1 cellular context compared by ENCODE assay signal in genomic region chr21:25801217-25802015, GRCh38.
TF ChIP-seq lines count a peak whose summit lies in the region.

No MANE protein-coding gene starts in this region.

TF ChIP-seq in HepG2, 621 proteins besides CTCF, POLR2A, EP300 and RAD21 (continued from another document and continues in another):
- no peak for TF ChIP-seq ETS1 (CRISPR knock-in tag; IDR thresholded peaks at IDR 0.05)
- TF ChIP-seq ZSCAN30 (CRISPR knock-in tag; IDR thresholded peaks at IDR 0.05): no peak
- no peak for TF ChIP-seq DBP (CRISPR knock-in tag; IDR thresholded peaks at IDR 0.05; ENCODE audit: not compliant biosample characterization)
- no peak for TF ChIP-seq NONO (IDR thresholded peaks at IDR 0.05)
- TF ChIP-seq NONO (CRISPR knock-in tag; conservative IDR thresholded peaks at IDR 0.05): peak; percentile 52; the same call in 1 of the 2 replicates
- peak; percentile 90 for TF ChIP-seq HMGXB4 (CRISPR knock-in tag; IDR thresholded peaks at IDR 0.05; ENCODE audit: borderline replicate concordance in 1 of 2, low read depth in 1 of 2)
- no peak for TF ChIP-seq MLLT10 (CRISPR knock-in tag; IDR thresholded peaks at IDR 0.05)
- peak; percentile 60 for TF ChIP-seq POGZ (CRISPR knock-in tag; IDR thresholded peaks at IDR 0.05)
- TF ChIP-seq KDM5B (CRISPR knock-in tag; IDR thresholded peaks at IDR 0.05; ENCODE audit: borderline replicate concordance): no peak
- TF ChIP-seq GTF2F1 (IDR thresholded peaks at IDR 0.05; ENCODE audit: low read length): no peak
- no peak for TF ChIP-seq TBX2 (CRISPR knock-in tag; IDR thresholded peaks at IDR 0.05; ENCODE audit: borderline replicate concordance)
- TF ChIP-seq DRAP1 (CRISPR knock-in tag; IDR thresholded peaks at IDR 0.05): 0 out of 2 replicates have a peak, but pooled peaks have one; percentile 15
- no peak for TF ChIP-seq SNAI1 (CRISPR knock-in tag; IDR thresholded peaks at IDR 0.05; ENCODE audit: borderline replicate concordance)
- no peak for TF ChIP-seq ZSCAN12 (CRISPR knock-in tag; IDR thresholded peaks at IDR 0.05)
- TF ChIP-seq NFAT5 (CRISPR knock-in tag; IDR thresholded peaks at IDR 0.05): no peak
- no peak for TF ChIP-seq NFIB (CRISPR knock-in tag; IDR thresholded peaks at IDR 0.05; ENCODE audit: borderline replicate concordance)
- TF ChIP-seq SAP130 (CRISPR knock-in tag; IDR thresholded peaks at IDR 0.05; ENCODE audit: low read depth): no peak
- TF ChIP-seq NAIF1 (CRISPR knock-in tag; IDR thresholded peaks at IDR 0.05; ENCODE audit: borderline replicate concordance): no peak
- TF ChIP-seq ZMYM2 (CRISPR knock-in tag; IDR thresholded peaks at IDR 0.05): no peak
- TF ChIP-seq FOXC1 (CRISPR knock-in tag; IDR thresholded peaks at IDR 0.05; ENCODE audit: borderline replicate concordance): no peak
- TF ChIP-seq ZNF230 (CRISPR knock-in tag; IDR thresholded peaks at IDR 0.05): 0 out of 2 replicates have a peak, but pooled peaks have one; percentile 33
- no peak for TF ChIP-seq NFYC (CRISPR knock-in tag; IDR thresholded peaks at IDR 0.05)
- peak; percentile 31 to 52; a peak in 3 of 4 replicates for TF ChIP-seq MAFK (conservative IDR thresholded peaks at IDR 0.05 in 1 of 2, IDR thresholded peaks at IDR 0.05 in 1 of 2; ENCODE audit: low read length in 2 of 2)
- TF ChIP-seq HINFP (CRISPR knock-in tag; IDR thresholded peaks at IDR 0.05; ENCODE audit: low read depth): no peak
- TF ChIP-seq ZBTB4 (CRISPR knock-in tag; IDR thresholded peaks at IDR 0.05; ENCODE audit: borderline replicate concordance): no peak
- TF ChIP-seq ZNF574 (CRISPR knock-in tag; IDR thresholded peaks at IDR 0.05): peak; percentile 56; the same call in 1 of the 2 replicates
- no peak for TF ChIP-seq IRF9 (CRISPR knock-in tag; IDR thresholded peaks at IDR 0.05; ENCODE audit: borderline replicate concordance)
- TF ChIP-seq POGK (CRISPR knock-in tag; conservative IDR thresholded peaks at IDR 0.05): no peak
- TF ChIP-seq PHF21A (CRISPR knock-in tag; IDR thresholded peaks at IDR 0.05): no peak
- 0 out of 2 replicates have a peak, but pooled peaks have one; percentile 30 for TF ChIP-seq SRF (IDR thresholded peaks at IDR 0.05; ENCODE audit: low read depth, low read length)
- TF ChIP-seq ZBTB34 (CRISPR knock-in tag; IDR thresholded peaks at IDR 0.05): no peak
- TF ChIP-seq E2F5 (CRISPR knock-in tag; conservative IDR thresholded peaks at IDR 0.05): no peak
